In genomic region chrX:49792376-49792775, GRCh38 we compare ENCODE assay signal across 28 cellular contexts. TPM values are rescaled to one million over a fixed set of nuclear protein-coding genes. Genes with fewer than 3 reads are reported as not detected.
"Had no signal": no experiment of that assay in that cellular context is flagged by ENCODE, and none has a peak within 500 bp of the region (broad histone marks: within the 10 kb centered on the region; RNA-seq: fewer than 3 reads in every experiment).

No MANE protein-coding gene starts in this region.

- H3K4me3 Mint-ChIP-seq: naive thymus-derived CD8-positive, alpha-beta T cell; nephron progenitor cell; stimulated activated memory B cell treated with anti-CD40 and anti-IgM and Interleukin-4, amounts not matched to agents 10 μg/mL and 1 μg/mL and 100 μg/mL, for 72 hours; stimulated activated naive CD8-positive, alpha-beta T cell treated with anti-CD3 and anti-CD28 coated beads, Interleukin-15, Interleukin-2, amounts not matched to agents 100 ng/mL and 50 ng/mL, for 24 hours had no signal

- H3K4me1 Mint-ChIP-seq: naive thymus-derived CD8-positive, alpha-beta T cell; nephron progenitor cell; stimulated activated memory B cell treated with anti-CD40 and anti-IgM and Interleukin-4, amounts not matched to agents 10 μg/mL and 1 μg/mL and 100 μg/mL, for 72 hours had no signal

- H3K9me3 ChIP-seq: gastroesophageal sphincter, lower lobe of right lung, pancreas, right atrium auricular region, thoracic aorta, tibial nerve, upper lobe of left lung had no signal

- ATAC-seq: foreskin keratinocyte; gastroesophageal sphincter; heart left ventricle; left colon; left ventricle myocardium superior; lower lobe of right lung; naive thymus-derived CD8-positive, alpha-beta T cell; pancreas; sciatic nerve; stimulated activated memory B cell treated with anti-CD40 and anti-IgM and Interleukin-4, amounts not matched to agents 10 μg/mL and 1 μg/mL and 100 μg/mL, for 72 hours had no signal

- DNase-seq: dorsolateral prefrontal cortex; effector CD4-positive, alpha-beta T cell; foreskin keratinocyte; heart left ventricle; hippocampal formation; left colon; left ventricle myocardium superior; lower lobe of right lung; naive thymus-derived CD8-positive, alpha-beta T cell; nephron progenitor cell; occipital lobe; pancreas; stimulated activated CD4-positive, alpha-beta T cell treated with anti-CD3 and anti-CD28 coated beads, Interleukin-2, amount 100 ng/mL, for 24 hours; stimulated activated CD4-positive, alpha-beta T cell treated with anti-CD3 and anti-CD28 coated beads, Interleukin-4, amount 100 ng/mL, for 4 hours; upper lobe of left lung had no signal

- H3K9me3 Mint-ChIP-seq: naive thymus-derived CD8-positive, alpha-beta T cell; nephron progenitor cell; stimulated activated memory B cell treated with anti-CD40 and anti-IgM and Interleukin-4, amounts not matched to agents 10 μg/mL and 1 μg/mL and 100 μg/mL, for 72 hours; stimulated activated naive CD8-positive, alpha-beta T cell treated with anti-CD3 and anti-CD28 coated beads, Interleukin-15, Interleukin-2, amounts not matched to agents 100 ng/mL and 50 ng/mL, for 24 hours had no signal

- H3K4me1 ChIP-seq: foreskin keratinocyte, gastroesophageal sphincter, heart left ventricle, lower lobe of right lung, pancreas, right atrium auricular region, tibial nerve, upper lobe of left lung had no signal

- H3K27ac Mint-ChIP-seq: naive thymus-derived CD8-positive, alpha-beta T cell; nephron progenitor cell; stimulated activated memory B cell treated with anti-CD40 and anti-IgM and Interleukin-4, amounts not matched to agents 10 μg/mL and 1 μg/mL and 100 μg/mL, for 72 hours; stimulated activated naive CD8-positive, alpha-beta T cell treated with anti-CD3 and anti-CD28 coated beads, Interleukin-15, Interleukin-2, amounts not matched to agents 100 ng/mL and 50 ng/mL, for 24 hours had no signal

- H3K36me3 Mint-ChIP-seq: stimulated activated memory B cell treated with anti-CD40 and anti-IgM and Interleukin-4, amounts not matched to agents 10 μg/mL and 1 μg/mL and 100 μg/mL, for 72 hours had no signal

- H3K27ac ChIP-seq: dorsolateral prefrontal cortex, foreskin keratinocyte, gastroesophageal sphincter, heart left ventricle, lower lobe of right lung, pancreas, right atrium auricular region, thoracic aorta, tibial nerve, upper lobe of left lung had no signal

- H3K36me3 ChIP-seq: gastroesophageal sphincter, heart left ventricle, lower lobe of right lung, pancreas, right atrium auricular region, thoracic aorta, tibial nerve, upper lobe of left lung had no signal

- H3K27me3 ChIP-seq: foreskin keratinocyte, gastroesophageal sphincter, right atrium auricular region, tibial nerve, upper lobe of left lung had no signal

- H3K4me3 ChIP-seq: dorsolateral prefrontal cortex, gastroesophageal sphincter, heart left ventricle, lower lobe of right lung, pancreas, right atrium auricular region, smooth muscle cell, thoracic aorta, tibial nerve, upper lobe of left lung had no signal

- H3K4me2 ChIP-seq: smooth muscle cell had no signal

- H3K27me3 Mint-ChIP-seq: stimulated activated memory B cell treated with anti-CD40 and anti-IgM and Interleukin-4, amounts not matched to agents 10 μg/mL and 1 μg/mL and 100 μg/mL, for 72 hours had no signal

RNA-seq across cellular contexts. Expression of gene PAGE4, which starts 36.7 kb away (rescaled TPM):
- total RNA-seq: cerebellum; dorsolateral prefrontal cortex; foreskin keratinocyte; heart left ventricle; kidney epithelial cell; left colon; left ventricle myocardium superior; lower lobe of right lung; mesenteric fat pad; myocyte; naive thymus-derived CD8-positive, alpha-beta T cell; occipital lobe; pancreas; posterior vena cava; right atrium auricular region; sciatic nerve; smooth muscle cell; thoracic aorta; tibial nerve; upper lobe of left lung had no signal
- polyA plus RNA-seq: foreskin keratinocyte; heart left ventricle; naive thymus-derived CD8-positive, alpha-beta T cell; pancreas; smooth muscle cell had no signal
